Comparison of ENCODE assay signal across 13 cellular contexts in the genomic region with DNA sequence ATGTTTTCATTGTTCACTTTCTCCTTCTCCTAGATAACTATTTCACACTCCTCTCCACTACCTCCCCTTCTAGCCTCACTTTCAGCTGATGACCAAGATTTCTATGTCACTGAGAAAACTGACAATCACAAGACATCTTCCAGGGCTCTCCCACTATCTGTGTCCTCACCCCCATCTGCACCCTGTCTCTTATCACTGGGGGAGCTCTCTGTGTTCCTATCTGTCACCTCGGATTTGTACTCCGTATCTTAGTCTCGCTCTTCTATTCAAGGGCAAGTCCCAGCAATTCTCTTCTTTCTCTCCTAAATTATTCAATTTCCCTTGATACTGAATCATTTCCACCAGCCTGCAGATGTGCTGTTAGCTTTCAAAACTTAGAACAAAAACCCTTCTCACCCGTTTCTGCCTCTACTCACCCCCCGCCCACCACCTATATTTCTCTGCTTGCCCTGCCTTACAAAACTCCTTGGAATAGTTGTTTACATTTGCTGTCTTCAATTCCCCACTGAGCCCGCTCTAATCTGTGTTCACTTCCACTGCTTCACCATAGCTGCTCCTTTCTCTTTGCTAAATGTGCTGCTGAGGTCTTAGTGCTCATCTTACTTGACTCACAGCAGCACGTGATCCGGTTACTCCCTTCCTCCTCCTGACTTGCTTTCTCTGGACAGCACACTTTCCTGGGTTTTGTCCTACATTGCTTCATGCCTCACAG.
DNase-seq lines count a peak whose midpoint lies in the region; ATAC-seq and TF ChIP-seq lines count a peak whose summit lies in the region.
"Had no signal": no experiment of that assay in that cellular context is flagged by ENCODE, and none has a peak within 500 bp of the region (broad histone marks: within the 10 kb centered on the region; RNA-seq: fewer than 3 reads in every experiment).

No MANE protein-coding gene starts in this region.

- intact Hi-C loops in heart right ventricle (cut with DNase I), result no loop called here
- intact Hi-C loops in psoas muscle (cut with DNase I), result no loop called here

- in situ Hi-C loops in brain microvascular endothelial cell (cut with HindIII; ENCODE audit: low pct_ligation_motif_present, low sequenced_read_pairs), result no loop called here

- ATAC-seq in heart right ventricle (peak; percentile 53 to 91 (median 74)), psoas muscle (no peak), HG02970 (IDR thresholded peaks at IDR 0.05; ENCODE audit: low FRiP score, unreplicated experiment) (no peak)
- ATAC-seq: activated T-cell treated with anti-CD3 and anti-CD28 coated beads, Interleukin-2, amount 50 U/mL, for 72 hours had no signal

- WGBS in heart right ventricle, 2 donors, result 49 to 57% methylated on average over 8 of the region's 8 CpGs
- 73 to 77% (median 74%) methylated on average over 8 of the region's 8 CpGs for WGBS in psoas muscle, 3 donors

- H3K27ac ChIP-seq in brain microvascular endothelial cell, result peak overlapping the region; percentile 63
- H3K27ac ChIP-seq in heart right ventricle, result peak overlapping the region in 4 of 10 donors; percentile 22 to 48 (median 31)
- H3K27ac ChIP-seq in psoas muscle, result no peak overlapping the region
- H3K27ac ChIP-seq: esophagus muscularis mucosa had no signal

- H3K27me3 ChIP-seq in brain microvascular endothelial cell (replicated peaks), result no peaks in the 10 kb centered on the region
- no peaks in the 10 kb centered on the region for H3K27me3 ChIP-seq in heart right ventricle
- H3K27me3 ChIP-seq in psoas muscle (ENCODE audit: insufficient read depth in 3 of 3, low read length in 2 of 3), result no peaks in the 10 kb centered on the region
- H3K27me3 ChIP-seq: esophagus muscularis mucosa had no signal

- DNase-seq in HPDE6-E6E7 (ENCODE audit: extremely low spot score), result peak; percentile 6
- DNase-seq in brain microvascular endothelial cell, result peak; percentile 77
- DNase-seq in heart right ventricle, result peak in 1 of 2 donors; percentile 14
- DNase-seq in skeletal muscle cell (ENCODE audit: low read depth), result peak; percentile 65
- DNase-seq in AML-193 (lab: John Stamatoyannopoulos, UW), result no peak
- DNase-seq in psoas muscle, result no peak
- no peak for DNase-seq in activated CD8-positive, alpha-beta memory T cell treated with anti-CD3 and anti-CD28 coated beads, Interleukin-2, amount 50 U/mL, for 4 hours
- DNase-seq: activated T-cell treated with anti-CD3 and anti-CD28 coated beads, Interleukin-2, amount 50 U/mL, for 72 hours; left cardiac atrium; NCI-H2107; NK-92 treated with Interleukin-12 subunit alpha and Interleukin-12 subunit beta, amount 100 ng/mL, for 24 hours had no signal

- no peaks in the 10 kb centered on the region for H3K36me3 ChIP-seq in brain microvascular endothelial cell (replicated peaks)
- H3K36me3 ChIP-seq in heart right ventricle, result no peaks in the 10 kb centered on the region
- no peaks in the 10 kb centered on the region for H3K36me3 ChIP-seq in psoas muscle (ENCODE audit: insufficient read depth in 1 of 2, low read depth in 1 of 2)
- H3K36me3 ChIP-seq: esophagus muscularis mucosa had no signal

- H3K4me1 ChIP-seq in heart right ventricle (peaks cover 0 to 5% (median 0%) of the 10 kb centered on the region in 9 donors), psoas muscle (no peaks in the 10 kb centered on the region)
- H3K4me1 ChIP-seq: esophagus muscularis mucosa had no signal

- H3K4me3 ChIP-seq in brain microvascular endothelial cell (ENCODE audit: low read depth, low read length) (no peak overlapping the region), heart right ventricle (peak overlapping the region in 1 of 10 donors; percentile 20), skeletal muscle cell (ENCODE audit: low read depth, low read length) (no peak overlapping the region), psoas muscle (no peak overlapping the region)
- H3K4me3 ChIP-seq: esophagus muscularis mucosa had no signal

- H3K9me3 ChIP-seq in heart right ventricle (no peaks in the 10 kb centered on the region), psoas muscle (no peaks in the 10 kb centered on the region)
- H3K9me3 ChIP-seq: esophagus muscularis mucosa had no signal

- TF ChIP-seq CTCF in brain microvascular endothelial cell (IDR thresholded peaks at IDR 0.05; ENCODE audit: low read depth, low read length, missing control alignments), result no peak
- no peak for TF ChIP-seq CTCF in heart right ventricle (IDR thresholded peaks at IDR 0.05)
- TF ChIP-seq CTCF in psoas muscle (IDR thresholded peaks at IDR 0.05), result no peak

Comparison
In these comparisons a context has a peak if more than half of its experiments do, and no peak if none do; other contexts are left out.
1. DNase-seq: peak in HPDE6-E6E7 (single experiment), brain microvascular endothelial cell (single experiment) and skeletal muscle cell (single experiment); none in AML-193 (0 of 2), psoas muscle (0 of 2) and activated CD8-positive, alpha-beta memory T cell treated with anti-CD3 and anti-CD28 coated beads, Interleukin-2, amount 50 U/mL, for 4 hours (single experiment).
2. ATAC-seq: peak in heart right ventricle (8 of 8); none in psoas muscle (0 of 4) and HG02970 (single experiment).